In genomic region chr12:68129979-68130378, GRCh38 we compare ENCODE assay signal across 19 cellular contexts. TPM values are rescaled to one million over a fixed set of nuclear protein-coding genes. Genes with fewer than 3 reads are reported as not detected.
DNase-seq lines count a peak whose midpoint lies in the region; ATAC-seq and TF ChIP-seq lines count a peak whose summit lies in the region.
"Had no signal": no experiment of that assay in that cellular context is flagged by ENCODE, and none has a peak within 500 bp of the region (broad histone marks: within the 10 kb centered on the region; RNA-seq: fewer than 3 reads in every experiment).

No MANE protein-coding gene starts in this region.

- no peaks in the 10 kb centered on the region for H3K27me3 ChIP-seq in Peyer's patch
- H3K27me3 ChIP-seq: BLaER1 had no signal

- H3K9me3 ChIP-seq in Peyer's patch, result no peaks in the 10 kb centered on the region

- intact Hi-C loops in activated CD4-positive, alpha-beta T cell treated with anti-CD3 and anti-CD28 coated beads, Interleukin-2, amount 10 ng/mL, durations not matched to agents 24 days and 14 days (cut with micrococcal nuclease), result no loop called here

- no peaks in the 10 kb centered on the region for H3K27me3 Mint-ChIP-seq in activated CD4-positive, alpha-beta T cell treated with anti-CD3 and anti-CD28 coated beads, Interleukin-2, amount 10 ng/mL, durations not matched to agents 24 days and 14 days
- H3K27me3 Mint-ChIP-seq in activated CD4-positive, alpha-beta T cell treated with anti-CD3 and anti-CD28 coated beads, Interleukin-2, amount 10 ng/mL, durations not matched to agents 7 days and 5 days, result no peaks in the 10 kb centered on the region
- no peaks in the 10 kb centered on the region for H3K27me3 Mint-ChIP-seq in activated naive CD8-positive, alpha-beta T cell treated with anti-CD3 and anti-CD28 coated beads, Interleukin-2, amount 50 U/mL, for 24 hours
- no peaks in the 10 kb centered on the region for H3K27me3 Mint-ChIP-seq in activated naive CD8-positive, alpha-beta T cell treated with anti-CD3 and anti-CD28 coated beads for 36 hours
- no peaks in the 10 kb centered on the region for H3K27me3 Mint-ChIP-seq in natural killer cell treated with Interleukin-12 subunit alpha and Interleukin-12 subunit beta and Interleukin-15 and Interleukin-18, amount 100 ng/mL, for 72 hours
- H3K27me3 Mint-ChIP-seq in effector memory CD8-positive, alpha-beta T cell, result no peaks in the 10 kb centered on the region

- no peak overlapping the region for H3K4me3 ChIP-seq in Peyer's patch
- H3K4me3 ChIP-seq: BLaER1, GM23338 had no signal

- CTCF ChIA-PET in activated CD4-positive, alpha-beta T cell treated with anti-CD3 and anti-CD28 coated beads, Interleukin-2, amount 10 ng/mL, durations not matched to agents 7 days and 5 days (lab: Charles Lee), result interaction anchor here (0.6 to 1.6 kb wide), 3 partner anchors 9 to 84 kb away, joined by 3 to 7 read pairs (median 3); no protein-coding TSS in a partner anchor

- peaks cover 15% of the 10 kb centered on the region for H3K4me1 Mint-ChIP-seq in activated CD4-positive, alpha-beta T cell treated with anti-CD3 and anti-CD28 coated beads, Interleukin-2, amount 10 ng/mL, durations not matched to agents 24 days and 14 days
- H3K4me1 Mint-ChIP-seq in activated CD4-positive, alpha-beta T cell treated with anti-CD3 and anti-CD28 coated beads, Interleukin-2, amount 10 ng/mL, durations not matched to agents 7 days and 5 days, result peaks cover 12% of the 10 kb centered on the region
- H3K4me1 Mint-ChIP-seq in activated naive CD8-positive, alpha-beta T cell treated with anti-CD3 and anti-CD28 coated beads, Interleukin-2, amount 50 U/mL, for 24 hours, result peaks cover 2% of the 10 kb centered on the region
- peaks cover 3% of the 10 kb centered on the region for H3K4me1 Mint-ChIP-seq in activated naive CD8-positive, alpha-beta T cell treated with anti-CD3 and anti-CD28 coated beads for 36 hours
- H3K4me1 Mint-ChIP-seq in natural killer cell treated with Interleukin-12 subunit alpha and Interleukin-12 subunit beta and Interleukin-15 and Interleukin-18, amount 100 ng/mL, for 72 hours (ENCODE audit: low read depth in 2 of 2), result peaks cover 37 to 65% of the 10 kb centered on the region in 2 donors
- H3K4me1 Mint-ChIP-seq in effector memory CD8-positive, alpha-beta T cell (ENCODE audit: low read depth in 2 of 2), result peaks cover 9 to 45% of the 10 kb centered on the region in 2 donors
- H3K4me1 Mint-ChIP-seq: CD14-positive monocyte, GM23338 had no signal

- no peak for ATAC-seq in activated naive CD8-positive, alpha-beta T cell treated with anti-CD3 and anti-CD28 coated beads, Interleukin-2, amount 50 U/mL, for 24 hours
- no peak for ATAC-seq in natural killer cell treated with Interleukin-12 subunit alpha and Interleukin-12 subunit beta and Interleukin-15 and Interleukin-18, amount 100 ng/mL, for 72 hours
- ATAC-seq in effector memory CD8-positive, alpha-beta T cell (replicated peaks), result no peak
- ATAC-seq: GM23338 had no signal

- H3K27ac ChIP-seq in Peyer's patch, result no peak overlapping the region
- H3K27ac ChIP-seq: BLaER1 had no signal

- H3K4me3 Mint-ChIP-seq in activated CD4-positive, alpha-beta T cell treated with anti-CD3 and anti-CD28 coated beads, Interleukin-2, amount 10 ng/mL, durations not matched to agents 24 days and 14 days, result no peak overlapping the region
- H3K4me3 Mint-ChIP-seq in activated CD4-positive, alpha-beta T cell treated with anti-CD3 and anti-CD28 coated beads, Interleukin-2, amount 10 ng/mL, durations not matched to agents 7 days and 5 days, result no peak overlapping the region
- no peak overlapping the region for H3K4me3 Mint-ChIP-seq in activated naive CD8-positive, alpha-beta T cell treated with anti-CD3 and anti-CD28 coated beads, Interleukin-2, amount 50 U/mL, for 24 hours
- no peak overlapping the region for H3K4me3 Mint-ChIP-seq in activated naive CD8-positive, alpha-beta T cell treated with anti-CD3 and anti-CD28 coated beads for 36 hours
- peak overlapping the region; percentile 36 for H3K4me3 Mint-ChIP-seq in natural killer cell treated with Interleukin-12 subunit alpha and Interleukin-12 subunit beta and Interleukin-15 and Interleukin-18, amount 100 ng/mL, for 72 hours
- H3K4me3 Mint-ChIP-seq in effector memory CD8-positive, alpha-beta T cell, result peak overlapping the region in 1 of 2 donors; percentile 57
- H3K4me3 Mint-ChIP-seq: CD14-positive monocyte, GM23338 had no signal

- POLR2A ChIA-PET in activated CD4-positive, alpha-beta T cell treated with anti-CD3 and anti-CD28 coated beads, Interleukin-2, amount 10 ng/mL, durations not matched to agents 7 days and 5 days (lab: Charles Lee), result no interaction called here

- TF ChIP-seq CTCF in Peyer's patch (IDR thresholded peaks at IDR 0.05), result no peak

- no peaks in the 10 kb centered on the region for H3K4me1 ChIP-seq in Peyer's patch
- H3K4me1 ChIP-seq: BLaER1 had no signal

- peaks cover 44% of the 10 kb centered on the region for H3K36me3 Mint-ChIP-seq in activated CD4-positive, alpha-beta T cell treated with anti-CD3 and anti-CD28 coated beads, Interleukin-2, amount 10 ng/mL, durations not matched to agents 24 days and 14 days (ENCODE audit: low read depth)
- peaks cover 45% of the 10 kb centered on the region for H3K36me3 Mint-ChIP-seq in activated CD4-positive, alpha-beta T cell treated with anti-CD3 and anti-CD28 coated beads, Interleukin-2, amount 10 ng/mL, durations not matched to agents 7 days and 5 days (ENCODE audit: low read depth)
- peaks cover 17% of the 10 kb centered on the region for H3K36me3 Mint-ChIP-seq in activated naive CD8-positive, alpha-beta T cell treated with anti-CD3 and anti-CD28 coated beads, Interleukin-2, amount 50 U/mL, for 24 hours (ENCODE audit: low read depth)
- H3K36me3 Mint-ChIP-seq in activated naive CD8-positive, alpha-beta T cell treated with anti-CD3 and anti-CD28 coated beads for 36 hours, result peaks cover 31% of the 10 kb centered on the region
- H3K36me3 Mint-ChIP-seq in natural killer cell treated with Interleukin-12 subunit alpha and Interleukin-12 subunit beta and Interleukin-15 and Interleukin-18, amount 100 ng/mL, for 72 hours, result peaks cover 79% of the 10 kb centered on the region
- no peaks in the 10 kb centered on the region for H3K36me3 Mint-ChIP-seq in effector memory CD8-positive, alpha-beta T cell (ENCODE audit: insufficient read depth)
- H3K36me3 Mint-ChIP-seq: CD14-positive monocyte had no signal

- peak; percentile 37 for DNase-seq in activated CD4-positive, alpha-beta T cell treated with anti-CD3 and anti-CD28 coated beads, Interleukin-2, amount 10 ng/mL, durations not matched to agents 24 days and 14 days
- DNase-seq in activated CD4-positive, alpha-beta T cell treated with anti-CD3 and anti-CD28 coated beads, Interleukin-2, amount 10 ng/mL, durations not matched to agents 7 days and 5 days, result no peak
- DNase-seq in activated naive CD8-positive, alpha-beta T cell treated with anti-CD3 and anti-CD28 coated beads, Interleukin-2, amount 50 U/mL, for 24 hours, result no peak
- no peak for DNase-seq in activated naive CD8-positive, alpha-beta T cell treated with anti-CD3 and anti-CD28 coated beads for 36 hours
- no peak for DNase-seq in natural killer cell treated with Interleukin-12 subunit alpha and Interleukin-12 subunit beta and Interleukin-15 and Interleukin-18, amount 100 ng/mL, for 72 hours (ENCODE audit: low spot score)
- no peak for DNase-seq in Peyer's patch
- DNase-seq in effector memory CD8-positive, alpha-beta T cell, result no peak
- DNase-seq: 8988T; CD4-positive, alpha-beta memory T cell; DMS153; DMS79; GDM1; HCEC 1CT had no signal

- peak overlapping the region; percentile 54 for H3K27ac Mint-ChIP-seq in activated CD4-positive, alpha-beta T cell treated with anti-CD3 and anti-CD28 coated beads, Interleukin-2, amount 10 ng/mL, durations not matched to agents 24 days and 14 days
- H3K27ac Mint-ChIP-seq in activated CD4-positive, alpha-beta T cell treated with anti-CD3 and anti-CD28 coated beads, Interleukin-2, amount 10 ng/mL, durations not matched to agents 7 days and 5 days, result no peak overlapping the region
- H3K27ac Mint-ChIP-seq in activated naive CD8-positive, alpha-beta T cell treated with anti-CD3 and anti-CD28 coated beads, Interleukin-2, amount 50 U/mL, for 24 hours, result peak overlapping the region; percentile 40
- no peak overlapping the region for H3K27ac Mint-ChIP-seq in activated naive CD8-positive, alpha-beta T cell treated with anti-CD3 and anti-CD28 coated beads for 36 hours
- peak overlapping the region; percentile 48 to 97 for H3K27ac Mint-ChIP-seq in natural killer cell treated with Interleukin-12 subunit alpha and Interleukin-12 subunit beta and Interleukin-15 and Interleukin-18, amount 100 ng/mL, for 72 hours
- no peak overlapping the region for H3K27ac Mint-ChIP-seq in effector memory CD8-positive, alpha-beta T cell
- H3K27ac Mint-ChIP-seq: CD14-positive monocyte, GM23338 had no signal

- H3K9me3 Mint-ChIP-seq in activated CD4-positive, alpha-beta T cell treated with anti-CD3 and anti-CD28 coated beads, Interleukin-2, amount 10 ng/mL, durations not matched to agents 24 days and 14 days, result peaks cover 41% of the 10 kb centered on the region
- H3K9me3 Mint-ChIP-seq in activated CD4-positive, alpha-beta T cell treated with anti-CD3 and anti-CD28 coated beads, Interleukin-2, amount 10 ng/mL, durations not matched to agents 7 days and 5 days, result peaks cover 46% of the 10 kb centered on the region
- peaks cover 48% of the 10 kb centered on the region for H3K9me3 Mint-ChIP-seq in activated naive CD8-positive, alpha-beta T cell treated with anti-CD3 and anti-CD28 coated beads, Interleukin-2, amount 50 U/mL, for 24 hours
- H3K9me3 Mint-ChIP-seq in activated naive CD8-positive, alpha-beta T cell treated with anti-CD3 and anti-CD28 coated beads for 36 hours, result peaks cover 42% of the 10 kb centered on the region
- peaks cover 29% of the 10 kb centered on the region for H3K9me3 Mint-ChIP-seq in natural killer cell treated with Interleukin-12 subunit alpha and Interleukin-12 subunit beta and Interleukin-15 and Interleukin-18, amount 100 ng/mL, for 72 hours
- H3K9me3 Mint-ChIP-seq in effector memory CD8-positive, alpha-beta T cell, result peaks cover 14 to 33% of the 10 kb centered on the region in 2 donors

- no peak for TF ChIP-seq POLR2A in Peyer's patch (IDR thresholded peaks at IDR 0.05)

- H3K36me3 ChIP-seq in Peyer's patch, result no peaks in the 10 kb centered on the region
- H3K36me3 ChIP-seq: BLaER1 had no signal

RNA-seq across cellular contexts. Expression of gene IFNG, which starts 29.6 kb away (rescaled TPM):
- 279 and 285 TPM in 2 replicates for total RNA-seq in activated CD4-positive, alpha-beta T cell treated with anti-CD3 and anti-CD28 coated beads, Interleukin-2, amount 10 ng/mL, durations not matched to agents 24 days and 14 days
- total RNA-seq in activated CD4-positive, alpha-beta T cell treated with anti-CD3 and anti-CD28 coated beads, Interleukin-2, amount 10 ng/mL, durations not matched to agents 7 days and 5 days, result 1 to 10 TPM; 2.8 to 3.4 TPM
- total RNA-seq in activated naive CD8-positive, alpha-beta T cell treated with anti-CD3 and anti-CD28 coated beads for 36 hours, result 10 to 100 TPM; 39.0 to 39.7 TPM
- total RNA-seq in natural killer cell treated with Interleukin-12 subunit alpha and Interleukin-12 subunit beta and Interleukin-15 and Interleukin-18, amount 100 ng/mL, for 72 hours, result over 10,000 TPM; 20,993 to 58,992 TPM
- not detected for total RNA-seq in Peyer's patch
- total RNA-seq: A673, Daoy, GM23338, HT-29 had no signal

Comparison
In these comparisons a context has a peak if more than half of its experiments do, and no peak if none do; other contexts are left out.
1. H3K27ac Mint-ChIP-seq: peak in activated CD4-positive, alpha-beta T cell treated with anti-CD3 and anti-CD28 coated beads, Interleukin-2, amount 10 ng/mL, durations not matched to agents 24 days and 14 days (single experiment), activated naive CD8-positive, alpha-beta T cell treated with anti-CD3 and anti-CD28 coated beads, Interleukin-2, amount 50 U/mL, for 24 hours (single experiment) and natural killer cell treated with Interleukin-12 subunit alpha and Interleukin-12 subunit beta and Interleukin-15 and Interleukin-18, amount 100 ng/mL, for 72 hours (2 of 2); none in activated CD4-positive, alpha-beta T cell treated with anti-CD3 and anti-CD28 coated beads, Interleukin-2, amount 10 ng/mL, durations not matched to agents 7 days and 5 days (single experiment), activated naive CD8-positive, alpha-beta T cell treated with anti-CD3 and anti-CD28 coated beads for 36 hours (single experiment) and effector memory CD8-positive, alpha-beta T cell (0 of 2).
2. RNA of gene IFNG, which starts 29.6 kb away (total RNA-seq): 20,993 to 58,992 TPM in natural killer cell treated with Interleukin-12 subunit alpha and Interleukin-12 subunit beta and Interleukin-15 and Interleukin-18, amount 100 ng/mL, for 72 hours; 279 to 285 TPM in activated CD4-positive, alpha-beta T cell treated with anti-CD3 and anti-CD28 coated beads, Interleukin-2, amount 10 ng/mL, durations not matched to agents 24 days and 14 days, 39.0 to 39.7 TPM in activated naive CD8-positive, alpha-beta T cell treated with anti-CD3 and anti-CD28 coated beads for 36 hours, 2.8 to 3.4 TPM in activated CD4-positive, alpha-beta T cell treated with anti-CD3 and anti-CD28 coated beads, Interleukin-2, amount 10 ng/mL, durations not matched to agents 7 days and 5 days and not detected in Peyer's patch; every median in the first group is over 10 times any median in the second.